Comparison of ENCODE assay signal across 22 cellular contexts in the genomic region with DNA sequence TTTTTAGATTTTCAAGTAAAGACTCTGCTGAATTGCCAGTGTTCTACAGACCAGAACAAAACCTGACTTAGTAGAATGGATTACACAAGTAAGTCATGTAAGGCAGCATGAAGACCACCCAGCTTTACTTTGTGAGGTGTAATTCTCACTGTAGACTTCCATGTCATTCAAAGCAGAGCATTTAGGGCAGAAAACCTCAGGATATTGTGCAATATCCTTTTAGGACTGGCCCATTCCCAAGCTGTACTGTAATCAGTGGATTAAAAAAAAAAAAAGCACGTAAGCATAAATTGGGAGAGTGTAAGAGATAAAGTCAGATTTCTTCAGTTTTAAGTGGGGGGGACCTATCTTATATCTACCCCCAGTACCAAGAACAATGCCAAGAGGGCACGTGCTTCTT.
DNase-seq lines count a peak whose midpoint lies in the region; ATAC-seq, FAIRE-seq and TF ChIP-seq lines count a peak whose summit lies in the region.
"Had no signal": no experiment of that assay in that cellular context is flagged by ENCODE, and none has a peak within 500 bp of the region (broad histone marks: within the 10 kb centered on the region; RNA-seq: fewer than 3 reads in every experiment).

No MANE protein-coding gene starts in this region.

- DNase-seq in BJ (ENCODE audit: low read depth) (peak; percentile 38), Kasumi-1 (lab: John Stamatoyannopoulos, UW) (peak; percentile 11 to 15), bronchial epithelial cell (ENCODE audit: low read depth) (peak; percentile 82), lower lobe of right lung (no peak), SKM-1 treated with dmso at 0.1 percent for 144 hours (lab: John Stamatoyannopoulos, UW; ENCODE audit: unreplicated experiment) (no peak), endodermal cell (no peak)
- DNase-seq: activated CD4-positive, alpha-beta T cell treated with anti-CD3 and anti-CD28 coated beads, Interleukin-2, amount 50 U/mL, for 4 hours; activated naive CD4-positive, alpha-beta T cell treated with Interleukin-2 at 50 U/mL for 16 hours; activated T-cell treated with anti-CD3 and anti-CD28 coated beads for 4 hours; anterior cingulate cortex; COR-L47; NCI-H446; retina; RPMI8226; stimulated activated naive CD4-positive, alpha-beta T cell treated with Interleukin-2 at 50 U/mL for 16 hours had no signal

- H3K36me3 Mint-ChIP-seq in endodermal cell (ENCODE audit: low read depth) = no peaks in the 10 kb centered on the region

- CTCF ChIA-PET in BJ (lab: Yijun Ruan, JAX) = interaction anchor here (0.6 to 1.5 kb wide), 4 partner anchors 17 to 26 kb away, joined by 3 read pairs; no protein-coding TSS in a partner anchor

- POLR2A ChIA-PET in BJ (lab: Charles Lee) = interaction anchor here (0.6 kb wide), 1 partner anchor 371 kb away, joined by 3 read pairs; no protein-coding TSS in a partner anchor

- H3K27me3 Mint-ChIP-seq in endodermal cell (ENCODE audit: insufficient read depth) = no peaks in the 10 kb centered on the region

- no peak overlapping the region for H3K27ac ChIP-seq in lower lobe of right lung
- H3K27ac ChIP-seq in endodermal cell (ENCODE audit: low read depth, low read length) = no peak overlapping the region
- H3K27ac ChIP-seq: coronary artery, neutrophil, tibial nerve, VCaP had no signal

- WGBS in endodermal cell (ENCODE audit: insufficient coverage in 1 of 2, insufficient read length in 1 of 2), 2 experiments = 89% methylated on average over 2 of the region's 2 CpGs; no CpG with 5 or more reads in 1 of the 2 experiments

- TF ChIP-seq CTCF in BJ (IDR thresholded peaks at IDR 0.05; ENCODE audit: insufficient read depth, low read depth, low read length) (no peak), bronchial epithelial cell (IDR thresholded peaks at IDR 0.05; ENCODE audit: insufficient read depth, low read length, severe bottlenecking) (no peak), lower lobe of right lung (IDR thresholded peaks at IDR 0.05) (no peak), endodermal cell (conservative IDR thresholded peaks at IDR 0.05) (no peak)

- H3K4me1 ChIP-seq in lower lobe of right lung (no peaks in the 10 kb centered on the region), endodermal cell (ENCODE audit: control insufficient read depth, insufficient read depth, low read length) (no peaks in the 10 kb centered on the region)

- intact Hi-C loops in lower lobe of right lung (cut with DNase I) = no loop called here

- H3K4me3 ChIP-seq in BJ (ENCODE audit: low read depth, low read length) (no peak overlapping the region), bronchial epithelial cell (ENCODE audit: low read depth, low read length) (no peak overlapping the region), lower lobe of right lung (no peak overlapping the region), endodermal cell (ENCODE audit: low read length) (no peak overlapping the region)
- H3K4me3 ChIP-seq: coronary artery, tibial nerve had no signal

- no peaks in the 10 kb centered on the region for H3K9me3 Mint-ChIP-seq in endodermal cell

- H3K27me3 ChIP-seq in BJ (ENCODE audit: control insufficient read depth, insufficient read depth, low read length) (no peaks in the 10 kb centered on the region), bronchial epithelial cell (ENCODE audit: control insufficient read depth, insufficient read depth, low read length) (no peaks in the 10 kb centered on the region), lower lobe of right lung (ENCODE audit: low read depth) (no peaks in the 10 kb centered on the region), endodermal cell (ENCODE audit: control insufficient read depth, insufficient read depth, low read length, poor library complexity, severe bottlenecking) (no peaks in the 10 kb centered on the region)
- H3K27me3 ChIP-seq: neutrophil, tibial nerve had no signal

- H3K36me3 ChIP-seq in BJ (ENCODE audit: control insufficient read depth, insufficient read depth, low read length) (no peaks in the 10 kb centered on the region), bronchial epithelial cell (ENCODE audit: control insufficient read depth, insufficient read depth, low read length) (no peaks in the 10 kb centered on the region), lower lobe of right lung (no peaks in the 10 kb centered on the region), endodermal cell (ENCODE audit: control insufficient read depth, insufficient read depth, low read length) (no peaks in the 10 kb centered on the region)
- H3K36me3 ChIP-seq: neutrophil, tibial nerve had no signal

- H3K27ac Mint-ChIP-seq in endodermal cell = no peak overlapping the region

- H3K4me3 Mint-ChIP-seq in endodermal cell = no peak overlapping the region

- H3K9me3 ChIP-seq in lower lobe of right lung (no peaks in the 10 kb centered on the region), endodermal cell (ENCODE audit: control insufficient read depth, low read length) (no peaks in the 10 kb centered on the region)
- H3K9me3 ChIP-seq: tibial nerve had no signal

- no peak overlapping the region for H3K9ac ChIP-seq in endodermal cell (ENCODE audit: extremely low read depth, low read length, poor library complexity, severe bottlenecking)

- peaks cover 5% of the 10 kb centered on the region for H3K4me1 Mint-ChIP-seq in endodermal cell

- FAIRE-seq in bronchial epithelial cell (lab: Jason Lieb, UNC) = no peak

- ATAC-seq in lower lobe of right lung = peak; percentile 47 to 65
- no peak for ATAC-seq in HG03097 (IDR thresholded peaks at IDR 0.05; ENCODE audit: low FRiP score, unreplicated experiment)
- ATAC-seq in HG03135 (IDR thresholded peaks at IDR 0.05; ENCODE audit: unreplicated experiment) = no peak
- ATAC-seq: left lobe of liver had no signal

Comparison
In these comparisons a context has a peak if more than half of its experiments do, and no peak if none do; other contexts are left out.
1. DNase-seq: peak in BJ (single experiment), Kasumi-1 (2 of 2) and bronchial epithelial cell (single experiment); none in lower lobe of right lung (single experiment), SKM-1 treated with dmso at 0.1 percent for 144 hours (single experiment) and endodermal cell (single experiment).
2. ATAC-seq: peak in lower lobe of right lung (2 of 2); none in HG03097 (single experiment) and HG03135 (single experiment).